8 cellular contexts compared by ENCODE assay signal in genomic region chr6:25992413-25993037, GRCh38. TPM values are rescaled to one million over a fixed set of nuclear protein-coding genes. Genes with fewer than 3 reads are reported as not detected.
DNase-seq lines count a peak whose midpoint lies in the region; ATAC-seq, FAIRE-seq and TF ChIP-seq lines count a peak whose summit lies in the region.

No MANE protein-coding gene starts in this region.

- intact Hi-C loops in endothelial cell of umbilical vein (cut with micrococcal nuclease): loop anchor here (1.0 to 10.0 kb wide), 6 partner anchors 21 to 1268 kb away; partner anchors contain the start of gene TRIM38

- peak overlapping the region; percentile 85 for H3K9ac ChIP-seq in NT2/D1 (ENCODE audit: insufficient read length, low read depth)
- peak overlapping the region; percentile 95 for H3K9ac ChIP-seq in endothelial cell of umbilical vein (replicated peaks; ENCODE audit: extremely low read depth, insufficient read depth, low read length)

- DNase-seq in D341Med (ENCODE audit: low spot score): peak; percentile 88
- peak; percentile 93 for DNase-seq in HT1080 (ENCODE audit: low read depth)
- peak; percentile 77 for DNase-seq in NT2/D1 (ENCODE audit: low read depth, low spot score)
- DNase-seq in activated CD8-positive, alpha-beta memory T cell treated with anti-CD3 and anti-CD28 coated beads, Interleukin-2, amount 50 U/mL, for 4 hours: peak; percentile 95
- peak; percentile 96 for DNase-seq in endothelial cell of umbilical vein (ENCODE audit: low read depth, low spot score)
- DNase-seq in middle frontal gyrus (ENCODE audit: extremely low spot score, low spot score): peak; percentile 80
- peak; percentile 87 to 93 for DNase-seq in stimulated activated CD8-positive, alpha-beta memory T cell treated with anti-CD3 and anti-CD28 coated beads, Interleukin-2, amount 100 ng/mL, for 1 hour (ENCODE audit: low read depth in 2 of 2)

- peak; percentile 99 to 100 for TF ChIP-seq CTCF in endothelial cell of umbilical vein (IDR thresholded peaks at IDR 0.05; ENCODE audit: extremely low read depth in 1 of 2, insufficient read depth in 1 of 2, low read depth in 1 of 2, low read length in 2 of 2)

- CTCF ChIA-PET in endothelial cell of umbilical vein (lab: Charles Lee): interaction anchor here (0.6 to 3.6 kb wide), 32 partner anchors 9 to 1803 kb away, joined by 3 to 31 read pairs (median 4); partner anchors contain the start of gene TRIM38

- H3K4me2 ChIP-seq in endothelial cell of umbilical vein (ENCODE audit: insufficient read depth, low read length): peak overlapping the region; percentile 94

- peak; percentile 79 for ATAC-seq in GM21367 (IDR thresholded peaks at IDR 0.05; ENCODE audit: unreplicated experiment)

- POLR2A ChIA-PET in endothelial cell of umbilical vein (lab: Charles Lee): interaction anchor here (1.3 to 2.0 kb wide), 4 partner anchors 9 to 30 kb away, joined by 4 to 29 read pairs (median 8); partner anchors contain the start of gene TRIM38

- H3K36me3 ChIP-seq in NT2/D1 (ENCODE audit: insufficient read depth, insufficient read length, low read length) (no peaks in the 10 kb centered on the region), endothelial cell of umbilical vein (ENCODE audit: control insufficient read depth in 2 of 2, extremely low read depth in 1 of 2, insufficient read depth in 2 of 2, low read length in 2 of 2) (peaks cover 0 to 5% of the 10 kb centered on the region in 2 experiments)

- H4K20me1 ChIP-seq in endothelial cell of umbilical vein (replicated peaks; ENCODE audit: control insufficient read depth, extremely low read depth, insufficient read depth, low read length): no peaks in the 10 kb centered on the region

- H3K4me1 ChIP-seq in NT2/D1 (ENCODE audit: insufficient read depth, insufficient read length): no peaks in the 10 kb centered on the region
- H3K4me1 ChIP-seq in endothelial cell of umbilical vein (ENCODE audit: control insufficient read depth, extremely low read depth, insufficient read depth, low read length): peaks cover 13% of the 10 kb centered on the region

- peak; percentile 87 for FAIRE-seq in endothelial cell of umbilical vein (lab: Jason Lieb, UNC)

- H3K27me3 ChIP-seq in NT2/D1 (ENCODE audit: insufficient read depth, insufficient read length) (no peaks in the 10 kb centered on the region), endothelial cell of umbilical vein (ENCODE audit: control insufficient read depth in 2 of 2, insufficient read depth in 2 of 2, low read length in 2 of 2) (no peaks in the 10 kb centered on the region)

- H3K79me2 ChIP-seq in endothelial cell of umbilical vein (ENCODE audit: control insufficient read depth, insufficient read depth, low read length): no peaks in the 10 kb centered on the region

- peaks cover 1% of the 10 kb centered on the region; the same call in 1 of the 2 replicates for H3K9me3 ChIP-seq in NT2/D1 (ENCODE audit: insufficient read depth, low read length)
- no peaks in the 10 kb centered on the region for H3K9me3 ChIP-seq in endothelial cell of umbilical vein (replicated peaks; ENCODE audit: control insufficient read depth, insufficient read depth, low read length)

- H3K27ac ChIP-seq in endothelial cell of umbilical vein (ENCODE audit: insufficient read depth, low read depth, low read length): peak overlapping the region; percentile 82

- dilution Hi-C loops in endothelial cell of umbilical vein (cut with MboI; ENCODE audit: extremely low pct_ligation_motif_present, low sequenced_read_pairs): no loop called here

- TF ChIP-seq POLR2A in endothelial cell of umbilical vein (IDR thresholded peaks at IDR 0.05; ENCODE audit: low read depth, low read length): peak; percentile 96

- H3K9me1 ChIP-seq in endothelial cell of umbilical vein (replicated peaks; ENCODE audit: control insufficient read depth, extremely low read depth, insufficient read depth, low read length): no peaks in the 10 kb centered on the region

- H2AFZ ChIP-seq in endothelial cell of umbilical vein (ENCODE audit: low read depth, low read length): peak overlapping the region; percentile 98

- BruUV-seq in endothelial cell of umbilical vein (replicated peaks; lab: Mats Ljungman, UMichigan): no TSS peak

- H3K4me3 ChIP-seq in NT2/D1 (ENCODE audit: insufficient read length, low read depth): peak overlapping the region; percentile 50
- H3K4me3 ChIP-seq in endothelial cell of umbilical vein (replicated peaks in 1 of 3; ENCODE audit: insufficient read depth in 1 of 3, low read depth in 1 of 3, low read length in 3 of 3): peak overlapping the region; percentile 42 to 82 (median 81)

TF ChIP-seq in endothelial cell of umbilical vein, 7 proteins besides CTCF, POLR2A, EP300 and RAD21:
- TF ChIP-seq EZH2 (IDR thresholded peaks at IDR 0.05; ENCODE audit: borderline replicate concordance, low read depth, low read length, severe bottlenecking) (no peak), POLR2AphosphoS5 (IDR thresholded peaks at IDR 0.05; ENCODE audit: insufficient read depth, low read depth, low read length) (peak; percentile 95), MYC (IDR thresholded peaks at IDR 0.05; ENCODE audit: low read depth, low read length) (no peak), FOS (IDR thresholded peaks at IDR 0.05; ENCODE audit: borderline replicate concordance, insufficient read depth, low read length) (no peak)

RNA-seq across cellular contexts. Expression of gene TRIM38, which starts 29.9 kb away (rescaled TPM):
- total RNA-seq in HT1080 (2014; rRNA removed; shearing (Covaris generic)): 3.8 and 4.3 TPM in 2 replicates
- 5.0 and 5.3 TPM in 2 replicates for polyA plus RNA-seq in HT1080 (2015; cell fraction: cytosol; rRNA removed)
- 12.6 and 13.7 TPM in 2 replicates for polyA plus RNA-seq in HT1080 (2015; cell fraction: nucleus; rRNA removed)
- total RNA-seq in endothelial cell of umbilical vein: 13.2 and 13.7 TPM in 2 replicates
- polyA plus RNA-seq in endothelial cell of umbilical vein: 4.6 and 5.1 TPM in 2 replicates
- polyA plus RNA-seq in endothelial cell of umbilical vein (2011; cell fraction: cytosol; rRNA removed): 4.9 and 5.2 TPM in 2 replicates
- 19.5 and 22.4 TPM in 2 replicates for polyA plus RNA-seq in endothelial cell of umbilical vein (2011; cell fraction: nucleus; rRNA removed)
- polyA plus RNA-seq in endothelial cell of umbilical vein (2012): 5.8 and 8.5 TPM in 2 replicates
- polyA minus RNA-seq in endothelial cell of umbilical vein: 10.4 and 11.6 TPM in 2 replicates
- polyA minus RNA-seq in endothelial cell of umbilical vein (2011; cell fraction: cytosol; rRNA and poly(A)+ RNA removed): 3.1 TPM
- 12.1 and 15.8 TPM in 2 replicates for polyA minus RNA-seq in endothelial cell of umbilical vein (2011; cell fraction: nucleus; rRNA and poly(A)+ RNA removed)

Comparison
In these comparisons a context has a peak if more than half of its experiments do, and no peak if none do; other contexts are left out.
1. Peak in every context shown above with its lines: DNase-seq, ATAC-seq, H3K4me3 ChIP-seq and H3K27ac ChIP-seq.